ENCODE assay signal across 9 cellular contexts in genomic region chr1:64514197-64514765, GRCh38. TPM values are rescaled to one million over a fixed set of nuclear protein-coding genes. Genes with fewer than 3 reads are reported as not detected.
DNase-seq lines count a peak whose midpoint lies in the region; TF ChIP-seq lines count a peak whose summit lies in the region.
"Had no signal": no experiment of that assay in that cellular context is flagged by ENCODE, and none has a peak within 500 bp of the region (broad histone marks: within the 10 kb centered on the region; RNA-seq: fewer than 3 reads in every experiment).

No MANE protein-coding gene starts in this region.

- no peaks in the 10 kb centered on the region for H3K9me2 ChIP-seq in SK-N-SH

- no peaks in the 10 kb centered on the region for H3K27me3 ChIP-seq in SK-N-SH (ENCODE audit: insufficient read depth)
- no peaks in the 10 kb centered on the region for H3K27me3 ChIP-seq in left ventricle myocardium inferior (ENCODE audit: low read depth)
- no peaks in the 10 kb centered on the region for H3K27me3 ChIP-seq in skeletal muscle satellite cell (ENCODE audit: control insufficient read depth, insufficient read depth, low read length)

- H3K4me2 ChIP-seq in SK-N-SH (peak overlapping the region; percentile 71), skeletal muscle satellite cell (ENCODE audit: low read length) (peak overlapping the region; percentile 35)

- H3K4me1 ChIP-seq in SK-N-SH (ENCODE audit: control insufficient read depth in 1 of 2, insufficient read depth in 2 of 2, low read depth in 1 of 2, low read length in 1 of 2) (peaks cover 36 to 46% of the 10 kb centered on the region in 2 experiments; a peak in 3 of 4 replicates), left ventricle myocardium inferior (peaks cover 78% of the 10 kb centered on the region), skeletal muscle satellite cell (ENCODE audit: control insufficient read depth, insufficient read depth, low read length) (peaks cover 46% of the 10 kb centered on the region)

- H3K27ac ChIP-seq in SK-N-SH (ENCODE audit: low read depth in 2 of 2, low read length in 1 of 2) (peak overlapping the region; percentile 72 to 82), left ventricle myocardium inferior (replicated peaks) (peak overlapping the region; percentile 79)

- CTCF ChIA-PET in SK-N-SH (lab: Yijun Ruan, JAX) = interaction anchor here (0.8 to 1.1 kb wide), 4 partner anchors 20 to 110 kb away, joined by 3 read pairs; no protein-coding TSS in a partner anchor

- peak overlapping the region; percentile 41 for H3K9ac ChIP-seq in SK-N-SH
- peak overlapping the region; percentile 29 for H3K9ac ChIP-seq in skeletal muscle satellite cell (ENCODE audit: low read depth, low read length)

- H3F3A ChIP-seq in SK-N-SH (replicated peaks; ENCODE audit: insufficient read depth) = peaks cover 23% of the 10 kb centered on the region

- intact Hi-C loops in left ventricle myocardium inferior (cut with micrococcal nuclease) = no loop called here

- in situ Hi-C loops in GM13976 (cut with MboI; ENCODE audit: low sequenced_read_pairs, unreplicated experiment) = no loop called here

- H3K4me3 ChIP-seq in SK-N-SH (ENCODE audit: low read depth in 2 of 2, low read length in 1 of 2) = peak overlapping the region in 1 of 2 experiments; percentile 11; a peak in 3 of 4 replicates
- peak overlapping the region; percentile 21 for H3K4me3 ChIP-seq in left ventricle myocardium inferior
- no peak overlapping the region for H3K4me3 ChIP-seq in skeletal muscle satellite cell (ENCODE audit: low read length)

- peaks cover 13% of the 10 kb centered on the region for H3K79me2 ChIP-seq in SK-N-SH (ENCODE audit: insufficient read depth)

- no peak for TF ChIP-seq CTCF in SK-N-SH (IDR thresholded peaks at IDR 0.05)
- no peak for TF ChIP-seq CTCF in left ventricle myocardium inferior (IDR thresholded peaks at IDR 0.05; ENCODE audit: borderline replicate concordance)
- no peak for TF ChIP-seq CTCF in GM13976 (IDR thresholded peaks at IDR 0.05; ENCODE audit: borderline replicate concordance, control extremely low read depth, extremely low read depth, insufficient read depth, missing control alignments)

- no peak for TF ChIP-seq RAD21 in SK-N-SH (IDR thresholded peaks at IDR 0.05; ENCODE audit: low read length)

- TF ChIP-seq EP300 in SK-N-SH (IDR thresholded peaks at IDR 0.05; ENCODE audit: borderline replicate concordance in 1 of 2, low read depth in 1 of 2, low read length in 1 of 2) = peak; percentile 40 to 55; a peak in 2 of 4 replicates

- H4K20me1 ChIP-seq in SK-N-SH (ENCODE audit: insufficient read depth) = no peaks in the 10 kb centered on the region

- WGBS in SK-N-SH (ENCODE audit: low lambda C conversion rate) = 0% methylated on average over 1 of the region's 1 CpG

- no peaks in the 10 kb centered on the region for H3K36me3 ChIP-seq in SK-N-SH (replicated peaks in 1 of 2; ENCODE audit: control insufficient read depth in 1 of 2, insufficient read depth in 2 of 2, low read length in 1 of 2)
- no peaks in the 10 kb centered on the region for H3K36me3 ChIP-seq in left ventricle myocardium inferior
- H3K36me3 ChIP-seq in skeletal muscle satellite cell (ENCODE audit: insufficient read depth, low read length) = no peaks in the 10 kb centered on the region

- no peaks in the 10 kb centered on the region for H3K9me3 ChIP-seq in SK-N-SH
- no peaks in the 10 kb centered on the region for H3K9me3 ChIP-seq in left ventricle myocardium inferior (replicated peaks)
- no peaks in the 10 kb centered on the region for H3K9me3 ChIP-seq in skeletal muscle satellite cell (replicated peaks; ENCODE audit: low read length)

- H2AFZ ChIP-seq in SK-N-SH (ENCODE audit: low read depth) = 0 out of 2 replicates have a peak overlapping the region, but pooled peaks have one; percentile 2

- POLR2A ChIA-PET in SK-N-SH (lab: Yijun Ruan, JAX) = interaction anchor here (1.0 kb wide), 1 partner anchor 23 kb away, joined by 3 read pairs; no protein-coding TSS in a partner anchor

- DNase-seq in GM04503 (ENCODE audit: low read depth) (peak; percentile 30), SK-N-SH (no peak), left ventricle myocardium inferior (no peak), HPDE6-E6E7 (ENCODE audit: extremely low spot score) (no peak), GM13976 (ENCODE audit: low spot score) (no peak), SW480 (ENCODE audit: low spot score) (no peak), epidermal melanocyte (ENCODE audit: insufficient read length, low spot score) (no peak)
- DNase-seq: NCI-H1048 had no signal

TF ChIP-seq in SK-N-SH, 30 proteins besides CTCF, POLR2A, EP300 and RAD21 (continues in another document):
- TF ChIP-seq NRF1 (IDR thresholded peaks at IDR 0.05; ENCODE audit: low read depth, low read length) = no peak
- TF ChIP-seq MXI1 (IDR thresholded peaks at IDR 0.05; ENCODE audit: low read depth, low read length) = no peak
- no peak for TF ChIP-seq REST (IDR thresholded peaks at IDR 0.05; ENCODE audit: low read depth, low read length)
- TF ChIP-seq USF2 (IDR thresholded peaks at IDR 0.05; ENCODE audit: borderline replicate concordance, low read depth, low read length) = no peak
- peak; percentile 89 for TF ChIP-seq PBX3 (IDR thresholded peaks at IDR 0.05)
- peak; percentile 95 for TF ChIP-seq TCF12 (IDR thresholded peaks at IDR 0.05)
- TF ChIP-seq RXRA (IDR thresholded peaks at IDR 0.05; ENCODE audit: borderline replicate concordance, low read depth) = peak; percentile 29; the same call in 1 of the 2 replicates
- peak; percentile 33; the same call in 1 of the 2 replicates for TF ChIP-seq FOXM1 (IDR thresholded peaks at IDR 0.05; ENCODE audit: low read depth)
- peak; percentile 92 for TF ChIP-seq NFIC (IDR thresholded peaks at IDR 0.05; ENCODE audit: borderline replicate concordance)
- TF ChIP-seq YY1 (IDR thresholded peaks at IDR 0.05; ENCODE audit: low read depth) = no peak
- no peak for TF ChIP-seq USF1 (IDR thresholded peaks at IDR 0.05; ENCODE audit: borderline replicate concordance, low read depth)

RNA-seq across cellular contexts. Expression of gene CACHD1, which starts 44.4 kb away (rescaled TPM):
- polyA plus RNA-seq in SK-N-SH (2012; rRNA removed) = 2.2 and 2.4 TPM in 2 replicates
- 3.2 TPM in 2 replicates for polyA plus RNA-seq in SK-N-SH (2012; cell fraction: cytosol; rRNA removed)
- 3.7 and 4.7 TPM in 2 replicates for polyA plus RNA-seq in SK-N-SH (2012; cell fraction: nucleus; rRNA removed)
- 2.7 TPM for total RNA-seq in left ventricle myocardium inferior
- total RNA-seq in skeletal muscle satellite cell (2012; rRNA removed) = 5.2 and 5.3 TPM in 2 replicates
